ENCODE assay signal across 8 cellular contexts in genomic region chr18:35042389-35043066, GRCh38. TPM values are rescaled to one million over a fixed set of nuclear protein-coding genes. Genes with fewer than 3 reads are reported as not detected.
DNase-seq lines count a peak whose midpoint lies in the region.

No MANE protein-coding gene starts in this region.

- DNase-seq in H7 (no peak), immature natural killer cell (peak; percentile 69 to 77 (median 72)), SW 1271 (lab: John Stamatoyannopoulos, UW) (no peak), HPDE6-E6E7 (ENCODE audit: extremely low spot score) (no peak)
- DNase-seq in activated CD8-positive, alpha-beta memory T cell treated with anti-CD3 and anti-CD28 coated beads for 24 hours = no peak

- H3K9me3 Mint-ChIP-seq in activated naive CD8-positive, alpha-beta T cell (ENCODE audit: low read depth) = no peaks in the 10 kb centered on the region
- no peaks in the 10 kb centered on the region for H3K9me3 Mint-ChIP-seq in immature natural killer cell

- peaks cover 75% of the 10 kb centered on the region for H3K4me1 Mint-ChIP-seq in activated naive CD8-positive, alpha-beta T cell (ENCODE audit: low read depth)
- H3K4me1 Mint-ChIP-seq in immature natural killer cell = peaks cover 86 to 100% of the 10 kb centered on the region in 2 donors

- H3K4me3 Mint-ChIP-seq in activated naive CD8-positive, alpha-beta T cell = peak overlapping the region; percentile 97
- peak overlapping the region; percentile 87 to 98 (median 92) for H3K4me3 Mint-ChIP-seq in immature natural killer cell

- H3K27me3 ChIP-seq in BLaER1 (no peaks in the 10 kb centered on the region), H7 (ENCODE audit: control insufficient read depth, insufficient read depth, low read length) (no peaks in the 10 kb centered on the region), subcutaneous abdominal adipose tissue (ENCODE audit: control insufficient read depth in 5 of 5, insufficient read depth in 4 of 5, low read length in 5 of 5) (no peaks in the 10 kb centered on the region)

- H3K9ac ChIP-seq in BLaER1 (peak overlapping the region; percentile 90), subcutaneous abdominal adipose tissue (ENCODE audit: low read length in 5 of 5) (peak overlapping the region in 3 of 5 donors; percentile 74 to 84 (median 83))

- peak overlapping the region; percentile 99 for H3K27ac Mint-ChIP-seq in activated naive CD8-positive, alpha-beta T cell
- H3K27ac Mint-ChIP-seq in immature natural killer cell = peak overlapping the region; percentile 93 to 100 (median 98)

- peak overlapping the region; percentile 88 for H3K4me2 ChIP-seq in BLaER1

- H3K9me3 ChIP-seq in BLaER1 = no peaks in the 10 kb centered on the region
- H3K9me3 ChIP-seq in subcutaneous abdominal adipose tissue (ENCODE audit: control insufficient read depth in 5 of 5, low read length in 5 of 5) = no peaks in the 10 kb centered on the region

- H3K27me3 Mint-ChIP-seq in activated naive CD8-positive, alpha-beta T cell = no peaks in the 10 kb centered on the region
- peaks cover 20 to 24% (median 24%) of the 10 kb centered on the region in 3 donors for H3K27me3 Mint-ChIP-seq in immature natural killer cell (ENCODE audit: low read depth in 3 of 3)

- peak overlapping the region; percentile 87 for H3K27ac ChIP-seq in BLaER1
- H3K27ac ChIP-seq in subcutaneous abdominal adipose tissue (ENCODE audit: low read depth, low read length) = peak overlapping the region; percentile 83

- peaks cover 52% of the 10 kb centered on the region for H4K20me1 ChIP-seq in BLaER1

- peaks cover 4% of the 10 kb centered on the region for H3K36me3 Mint-ChIP-seq in activated naive CD8-positive, alpha-beta T cell
- H3K36me3 Mint-ChIP-seq in immature natural killer cell = no peaks in the 10 kb centered on the region

- H3K4me3 ChIP-seq in BLaER1 (peak overlapping the region; percentile 95), H7 (ENCODE audit: insufficient read depth, low read depth, low read length) (peak overlapping the region; percentile 72), subcutaneous abdominal adipose tissue (ENCODE audit: low read depth in 1 of 5, low read length in 5 of 5) (peak overlapping the region; percentile 84 to 99 (median 97))

- H3K4me1 ChIP-seq in BLaER1 = peaks cover 77% of the 10 kb centered on the region
- peaks cover 0 to 60% (median 36%) of the 10 kb centered on the region in 5 donors for H3K4me1 ChIP-seq in subcutaneous abdominal adipose tissue (ENCODE audit: control insufficient read depth in 5 of 5, insufficient read depth in 5 of 5, low read length in 5 of 5)

- H3K36me3 ChIP-seq in BLaER1 = no peaks in the 10 kb centered on the region
- H3K36me3 ChIP-seq in H7 (replicated peaks; ENCODE audit: control insufficient read depth, insufficient read depth, low read length) = no peaks in the 10 kb centered on the region
- H3K36me3 ChIP-seq in subcutaneous abdominal adipose tissue (ENCODE audit: control insufficient read depth in 5 of 5, insufficient read depth in 5 of 5, low read length in 5 of 5) = no peaks in the 10 kb centered on the region

RNA-seq across cellular contexts. Expression of gene MAPRE2, which starts 1.3 kb away (rescaled TPM):
- total RNA-seq in H7 (2014; rRNA removed; shearing (Covaris generic)) = 22.1 and 23.1 TPM in 2 replicates
- polyA plus RNA-seq in immature natural killer cell = 100 to 1,000 TPM; 134 to 265 (median 224) TPM

Comparison
In these comparisons a context has a peak if more than half of its experiments do, and no peak if none do; other contexts are left out.
1. DNase-seq: peak in immature natural killer cell (3 of 3); none in H7 (single experiment), SW 1271 (0 of 2), HPDE6-E6E7 (single experiment) and activated CD8-positive, alpha-beta memory T cell treated with anti-CD3 and anti-CD28 coated beads for 24 hours (single experiment).
2. Peak in every context shown above with its lines, with median percentiles within 50 percentile points of each other: H3K4me3 ChIP-seq.